ENCODE assay signal across 10 cellular contexts in the genomic region with DNA sequence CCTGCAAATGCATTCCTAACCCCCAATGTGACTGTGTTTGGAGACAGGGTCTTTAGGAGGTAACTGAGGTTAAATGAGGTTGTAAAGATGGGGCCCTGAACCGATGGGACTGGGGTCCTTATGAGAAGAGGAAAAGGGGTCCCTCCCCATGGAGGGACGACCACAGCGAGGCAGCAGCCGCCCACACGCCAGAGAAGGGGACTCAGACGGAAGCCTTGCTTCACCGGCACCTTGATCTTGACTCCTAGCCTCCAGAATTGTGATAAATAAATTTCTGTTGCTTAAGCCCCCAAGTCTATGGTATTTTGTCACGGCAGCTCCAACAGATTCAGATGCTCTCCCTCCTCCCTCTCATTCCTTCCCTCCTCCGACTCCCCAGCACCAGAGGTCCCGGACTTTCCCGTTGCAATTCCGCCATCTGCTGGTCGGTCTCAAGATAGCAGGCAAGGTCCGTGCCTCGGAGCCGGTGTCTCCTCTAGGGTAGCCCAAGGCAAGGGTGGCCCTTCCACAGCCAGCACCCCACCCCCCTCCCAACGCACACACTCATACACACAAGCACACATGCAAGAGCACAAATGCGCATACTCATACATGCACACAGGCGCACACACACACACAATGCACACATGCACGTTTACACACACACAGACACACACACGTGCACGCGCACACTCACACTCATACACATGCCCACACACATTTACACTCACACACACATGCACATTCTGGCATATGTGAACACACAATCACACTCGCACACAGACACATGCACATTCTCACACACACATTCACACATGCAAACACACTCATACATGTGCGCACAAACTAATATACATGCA. TPM values are rescaled to one million over a fixed set of nuclear protein-coding genes. Genes with fewer than 3 reads are reported as not detected.
DNase-seq lines count a peak whose midpoint lies in the region; ATAC-seq and TF ChIP-seq lines count a peak whose summit lies in the region.
"Had no signal": no experiment of that assay in that cellular context is flagged by ENCODE, and none has a peak within 500 bp of the region (broad histone marks: within the 10 kb centered on the region; RNA-seq: fewer than 3 reads in every experiment).

No MANE protein-coding gene starts in this region.

- H3K27me3 ChIP-seq in SU-DHL-6 (ENCODE audit: low read length) (no peaks in the 10 kb centered on the region), brain microvascular endothelial cell (replicated peaks) (no peaks in the 10 kb centered on the region)

- no peaks in the 10 kb centered on the region for H3K79me2 ChIP-seq in SU-DHL-6 (ENCODE audit: insufficient read depth, low read length)

- H3K9ac ChIP-seq in SU-DHL-6 (ENCODE audit: low read length) = no peak overlapping the region

- H3K9me2 ChIP-seq in SU-DHL-6 (replicated peaks; ENCODE audit: insufficient read depth, low read length) = no peaks in the 10 kb centered on the region

- H3K4me3 ChIP-seq in SU-DHL-6 (ENCODE audit: insufficient read depth, low read length, poor library complexity, severe bottlenecking) (no peak overlapping the region), brain microvascular endothelial cell (ENCODE audit: low read depth, low read length) (no peak overlapping the region)

- no peaks in the 10 kb centered on the region for H4K20me1 ChIP-seq in SU-DHL-6 (ENCODE audit: low read depth, low read length)

- H3K9me3 ChIP-seq in SU-DHL-6 (ENCODE audit: insufficient read depth, low read length) = no peaks in the 10 kb centered on the region

- H2AFZ ChIP-seq in SU-DHL-6 (ENCODE audit: low read depth, low read length, severe bottlenecking) = no peak overlapping the region

- TF ChIP-seq CTCF in SU-DHL-6 (IDR thresholded peaks at IDR 0.05; ENCODE audit: insufficient read depth, low read length, poor library complexity, severe bottlenecking) (peak; percentile 79), brain microvascular endothelial cell (IDR thresholded peaks at IDR 0.05; ENCODE audit: low read depth, low read length, missing control alignments) (peak; percentile 88)

- H3K4me2 ChIP-seq in SU-DHL-6 (ENCODE audit: low read depth, low read length, poor library complexity, severe bottlenecking) = no peak overlapping the region

- H3F3A ChIP-seq in SU-DHL-6 (ENCODE audit: insufficient read depth) = no peaks in the 10 kb centered on the region

- in situ Hi-C loops in brain microvascular endothelial cell (cut with HindIII; ENCODE audit: low pct_ligation_motif_present, low sequenced_read_pairs) = no loop called here

- H3K27ac ChIP-seq in SU-DHL-6 (ENCODE audit: low read depth, low read length) (no peak overlapping the region), brain microvascular endothelial cell (no peak overlapping the region)

- H3K36me3 ChIP-seq in SU-DHL-6 (ENCODE audit: low read length) (no peaks in the 10 kb centered on the region), brain microvascular endothelial cell (replicated peaks) (no peaks in the 10 kb centered on the region)

- DNase-seq in NCI-H1436 (lab: John Stamatoyannopoulos, UW) (peak; percentile 65), NCI-H1436 treated with DMSO at 0.1 percent for 48 hours (lab: John Stamatoyannopoulos, UW) (no peak), HT1080 (ENCODE audit: low read depth) (peak; percentile 26), brain microvascular endothelial cell (peak; percentile 54), islet precursor cell (peak; percentile 81)
- DNase-seq in stimulated activated CD4-positive, alpha-beta T cell treated with anti-CD3 and anti-CD28 coated beads, Interleukin-15, amount 100 ng/mL, for 24 hours = peak; percentile 66

- ATAC-seq in GM19463 (IDR thresholded peaks at IDR 0.05; ENCODE audit: unreplicated experiment) = no peak

RNA-seq across cellular contexts. Expression of gene C16orf78, which starts 23.1 kb away (rescaled TPM):
- total RNA-seq in HT1080 (2014; rRNA removed; shearing (Covaris generic)) = not detected in 2 replicates
- polyA plus RNA-seq in HT1080 (2015; cell fraction: cytosol; rRNA removed) = not detected in 2 replicates
- polyA plus RNA-seq in HT1080 (2015; cell fraction: nucleus; rRNA removed) = not detected in 2 replicates
- total RNA-seq: CD4-positive, CD25-positive, alpha-beta regulatory T cell had no signal
- polyA plus RNA-seq: adipose tissue; CD4-positive, CD25-positive, alpha-beta regulatory T cell had no signal
